ENCODE assay signal across 1 cellular context in genomic region chrX:46574337-46574940, GRCh38.
TF ChIP-seq lines count a peak whose summit lies in the region.

No MANE protein-coding gene starts in this region.

TF ChIP-seq in GM12878, 131 proteins besides CTCF, POLR2A, EP300 and RAD21 (continued from another document):
- TF ChIP-seq NKRF (conservative IDR thresholded peaks at IDR 0.05): 0 out of 2 replicates have a peak, but pooled peaks have one; percentile 8
- TF ChIP-seq KAT2A (conservative IDR thresholded peaks at IDR 0.05; ENCODE audit: control insufficient read depth, low read depth, low read length): no peak
- no peak for TF ChIP-seq KLF5 (IDR thresholded peaks at IDR 0.05; ENCODE audit: partially characterized antibody)
- TF ChIP-seq GATAD2B (conservative IDR thresholded peaks at IDR 0.05; ENCODE audit: low read depth): 0 out of 2 replicates have a peak, but pooled peaks have one; percentile 24
- TF ChIP-seq MXI1 (IDR thresholded peaks at IDR 0.05; ENCODE audit: low read depth, low read length): peak; percentile 20; the same call in 1 of the 2 replicates
